1 cellular context compared by ENCODE assay signal in the genomic region with DNA sequence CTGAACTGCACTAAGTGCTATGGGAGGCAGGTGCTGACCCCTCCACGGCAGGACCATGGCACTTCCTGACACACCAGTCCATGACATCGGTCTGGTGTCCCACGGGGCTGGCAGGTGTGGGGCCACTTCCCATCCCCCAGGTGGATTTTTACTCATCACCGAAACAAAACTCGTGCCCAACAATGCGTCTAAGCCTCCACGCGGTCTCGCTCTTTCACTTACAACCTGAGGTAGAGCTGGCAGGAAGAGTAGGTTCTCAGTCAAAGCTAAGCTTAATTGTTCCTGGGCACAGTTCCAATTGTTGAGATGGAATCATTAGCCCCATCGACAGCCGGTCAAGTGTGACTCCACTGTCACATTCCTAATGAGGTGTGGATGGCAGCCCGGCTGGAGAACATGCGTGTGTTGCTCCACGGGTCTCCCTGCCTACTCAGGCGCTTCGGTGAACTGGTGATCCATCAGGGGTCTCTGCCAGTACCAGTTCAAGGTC.
TF ChIP-seq lines count a peak whose summit lies in the region.

No MANE protein-coding gene starts in this region.

TF ChIP-seq in Ishikawa, 13 proteins besides CTCF, POLR2A, EP300 and RAD21 (continued from another document):
- TF ChIP-seq REST (IDR thresholded peaks at IDR 0.05; ENCODE audit: low read depth) (no peak), CEBPB (IDR thresholded peaks at IDR 0.05) (no peak), TEAD4 (IDR thresholded peaks at IDR 0.05) (peak; percentile 64), CREB1 (IDR thresholded peaks at IDR 0.05; ENCODE audit: low read depth) (no peak), TCF12 (IDR thresholded peaks at IDR 0.05; ENCODE audit: low read depth) (peak; percentile 79), EGR1 (IDR thresholded peaks at IDR 0.05) (no peak), ZBTB7A (IDR thresholded peaks at IDR 0.05; ENCODE audit: low read depth) (no peak), NFIC (IDR thresholded peaks at IDR 0.05) (peak; percentile 97)
- TF ChIP-seq, protein P1, sequence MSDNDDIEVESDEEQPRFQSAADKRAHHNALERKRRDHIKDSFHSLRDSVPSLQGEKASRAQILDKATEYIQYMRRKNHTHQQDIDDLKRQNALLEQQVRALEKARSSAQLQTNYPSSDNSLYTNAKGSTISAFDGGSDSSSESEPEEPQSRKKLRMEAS (IDR thresholded peaks at IDR 0.05): peak; percentile 73
TF ChIP-seq in Ishikawa: peak in this region for 4.
